Comparison of ENCODE assay signal across 8 cellular contexts in genomic region chr1:226643701-226644540, GRCh38.
A peak's percentile ranks its signal among the peaks of the same experiment; 100 is the strongest.
DNase-seq lines count a peak whose midpoint lies in the region; ATAC-seq and TF ChIP-seq lines count a peak whose summit lies in the region.

No MANE protein-coding gene starts in this region.

- WGBS in hepatocyte (ENCODE audit: low lambda C conversion rate, missing lambda C conversion rate): 90% methylated on average over 17 of the region's 17 CpGs

- TF ChIP-seq CTCF in hepatocyte (IDR thresholded peaks at IDR 0.05; ENCODE audit: poor library complexity): no peak

- peak overlapping the region; percentile 80 to 95 (median 91) for H3K4me2 ChIP-seq in BLaER1 treated with 17β-estradiol and CSF1 and Interleukin-3, amounts not matched to agents 10 nM and 100 nM
- no peak overlapping the region for H3K4me2 ChIP-seq in Karpas-422 (ENCODE audit: low read depth, low read length, poor library complexity, severe bottlenecking)
- no peak overlapping the region for H3K4me2 ChIP-seq in hepatocyte

- H3K79me2 ChIP-seq in Karpas-422 (ENCODE audit: low read length) (peaks cover 16% of the 10 kb centered on the region), hepatocyte (no peaks in the 10 kb centered on the region)

- peak overlapping the region in 9 of 11 experiments; percentile 7 to 73 (median 62); a peak in 15 of 22 replicates for H3K9ac ChIP-seq in BLaER1 treated with 17β-estradiol and CSF1 and Interleukin-3, amounts not matched to agents 10 nM and 100 nM
- peak overlapping the region; percentile 66 for H3K9ac ChIP-seq in Karpas-422 (ENCODE audit: low read length)

- H3K27ac ChIP-seq in BLaER1 treated with 17β-estradiol and CSF1 and Interleukin-3, amounts not matched to agents 10 nM and 100 nM: peak overlapping the region in 10 of 11 experiments; percentile 48 to 78 (median 68); a peak in 18 of 22 replicates
- H3K27ac ChIP-seq in Karpas-422 (ENCODE audit: low read length) (no peak overlapping the region), cingulate gyrus (ENCODE audit: low read depth, low read length) (peak overlapping the region; percentile 60), temporal lobe (ENCODE audit: low read depth, low read length) (peak overlapping the region; percentile 69), hepatocyte (no peak overlapping the region)

- peaks cover 31 to 59% (median 47%) of the 10 kb centered on the region in 11 experiments; a peak in 21 of 22 replicates for H3K36me3 ChIP-seq in BLaER1 treated with 17β-estradiol and CSF1 and Interleukin-3, amounts not matched to agents 10 nM and 100 nM
- H3K36me3 ChIP-seq in Karpas-422 (ENCODE audit: insufficient read depth, low read length): peaks cover 48% of the 10 kb centered on the region
- H3K36me3 ChIP-seq in hepatocyte (replicated peaks; ENCODE audit: insufficient read depth, low read depth): no peaks in the 10 kb centered on the region

- ATAC-seq in GM19328 (IDR thresholded peaks at IDR 0.05; ENCODE audit: unreplicated experiment): peak; percentile 44

- H3K9me2 ChIP-seq in Karpas-422 (replicated peaks; ENCODE audit: insufficient read depth, low read length) (no peaks in the 10 kb centered on the region), hepatocyte (replicated peaks; ENCODE audit: insufficient read depth) (no peaks in the 10 kb centered on the region)

- H2AFZ ChIP-seq in Karpas-422 (ENCODE audit: low read length) (no peak overlapping the region), hepatocyte (no peak overlapping the region)

- H3K4me3 ChIP-seq in BLaER1 treated with 17β-estradiol and CSF1 and Interleukin-3, amounts not matched to agents 10 nM and 100 nM: no peak overlapping the region; a peak in 1 of 20 replicates
- H3K4me3 ChIP-seq in Karpas-422 (ENCODE audit: low read length) (peak overlapping the region; percentile 28; the same call in 1 of the 2 replicates), hepatocyte (no peak overlapping the region)

- no peaks in the 10 kb centered on the region for H3K9me3 ChIP-seq in BLaER1 treated with 17β-estradiol and CSF1 and Interleukin-3, amounts not matched to agents 10 nM and 100 nM (replicated peaks in 1 of 11)
- no peaks in the 10 kb centered on the region for H3K9me3 ChIP-seq in Karpas-422 (ENCODE audit: low read length)
- H3K9me3 ChIP-seq in hepatocyte (ENCODE audit: low read depth): no peaks in the 10 kb centered on the region

- H3K4me1 ChIP-seq in BLaER1 treated with 17β-estradiol and CSF1 and Interleukin-3, amounts not matched to agents 10 nM and 100 nM: peaks cover 66 to 85% (median 79%) of the 10 kb centered on the region in 10 experiments
- H3K4me1 ChIP-seq in Karpas-422 (ENCODE audit: low read length) (no peaks in the 10 kb centered on the region), hepatocyte (ENCODE audit: insufficient read depth) (peaks cover 5% of the 10 kb centered on the region)

- H4K20me1 ChIP-seq in BLaER1 treated with 17β-estradiol and CSF1 and Interleukin-3, amounts not matched to agents 10 nM and 100 nM: peaks cover 4 to 87% (median 26%) of the 10 kb centered on the region in 11 experiments; a peak in 17 of 22 replicates
- H4K20me1 ChIP-seq in Karpas-422 (ENCODE audit: insufficient read depth, low read depth, low read length): no peaks in the 10 kb centered on the region; the same call in 1 of the 2 replicates
- no peaks in the 10 kb centered on the region for H4K20me1 ChIP-seq in hepatocyte (ENCODE audit: insufficient read depth, poor library complexity, severe bottlenecking)

- H3K27me3 ChIP-seq in BLaER1 treated with 17β-estradiol and CSF1 and Interleukin-3, amounts not matched to agents 10 nM and 100 nM: no peaks in the 10 kb centered on the region
- H3K27me3 ChIP-seq in Karpas-422 (ENCODE audit: low read length) (no peaks in the 10 kb centered on the region), hepatocyte (no peaks in the 10 kb centered on the region)

- peak; percentile 93 for DNase-seq in Karpas-422
- DNase-seq in NCI-H1417 treated with DMSO at 0.1 percent for 48 hours (lab: John Stamatoyannopoulos, UW): no peak
- no peak for DNase-seq in hepatocyte (ENCODE audit: low spot score)
- DNase-seq in mesenteric fat pad (ENCODE audit: low spot score): no peak

Comparison
In these comparisons a context has a peak if more than half of its experiments do, and no peak if none do; other contexts are left out.
1. H3K27ac ChIP-seq: peak in BLaER1 treated with 17β-estradiol and CSF1 and Interleukin-3, amounts not matched to agents 10 nM and 100 nM (10 of 11), cingulate gyrus (single experiment) and temporal lobe (single experiment); none in Karpas-422 (single experiment) and hepatocyte (single experiment).
2. H3K4me2 ChIP-seq: peak in BLaER1 treated with 17β-estradiol and CSF1 and Interleukin-3, amounts not matched to agents 10 nM and 100 nM (11 of 11); none in Karpas-422 (single experiment) and hepatocyte (single experiment).